ENCODE assay signal across 8 cellular contexts in the genomic region with DNA sequence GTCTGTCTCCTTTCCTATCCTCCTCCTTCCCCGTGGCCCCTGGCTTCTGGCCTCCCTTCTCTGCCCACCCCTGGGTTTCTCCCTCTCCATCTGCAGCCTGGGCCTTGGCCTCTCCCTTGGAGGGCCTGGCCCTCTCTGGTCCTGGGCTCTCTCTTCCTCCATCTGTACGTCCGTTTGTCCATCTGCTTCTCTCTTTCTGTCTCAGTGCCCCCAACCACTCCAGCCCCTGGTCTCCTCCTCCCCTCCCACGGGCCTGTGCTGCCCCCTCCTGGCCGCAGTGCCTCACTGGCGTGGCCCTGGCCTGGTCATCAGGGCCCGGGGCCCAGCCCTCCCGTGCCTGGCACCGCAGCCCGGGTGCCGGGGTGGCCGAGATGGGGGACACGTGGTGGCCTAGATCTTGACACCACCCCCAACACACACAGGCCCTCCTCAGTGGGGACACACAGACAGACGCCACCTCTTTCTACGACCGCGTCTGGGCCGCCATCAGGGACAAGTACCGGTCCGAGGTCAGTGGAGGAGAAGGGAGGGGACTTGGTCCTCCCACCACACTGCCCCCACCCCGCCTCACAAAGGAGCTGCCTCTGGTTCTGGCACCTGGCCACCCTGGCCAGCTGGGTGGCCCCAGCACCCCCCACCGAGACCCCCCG. TPM values are rescaled to one million over a fixed set of nuclear protein-coding genes. Genes with fewer than 3 reads are reported as not detected.
A peak's percentile ranks its signal among the peaks of the same experiment; 100 is the strongest.
DNase-seq lines count a peak whose midpoint lies in the region; TF ChIP-seq lines count a peak whose summit lies in the region.

No MANE protein-coding gene starts in this region.

- in situ Hi-C loops in GM13977 (cut with MboI; ENCODE audit: low pct_unique_long_range_greater_than_20kb, low sequenced_read_pairs, unreplicated experiment): no loop called here

- TF ChIP-seq CTCF in GM13977 (IDR thresholded peaks at IDR 0.05; ENCODE audit: extremely low read depth, insufficient read depth, missing control alignments) (peak; percentile 94), coronary artery (IDR thresholded peaks at IDR 0.05) (peak; percentile 66)

- DNase-seq in AG08396 (ENCODE audit: low spot score): peak; percentile 91
- DNase-seq in GM13977 (ENCODE audit: low spot score): peak; percentile 79
- peak; percentile 13 to 22 (median 17) for DNase-seq in activated CD4-positive, CD25-positive, alpha-beta regulatory T cell (lab: John Stamatoyannopoulos, UW)
- DNase-seq in coronary artery (ENCODE audit: low spot score): no peak
- DNase-seq in lung microvascular endothelial cell (ENCODE audit: low read depth in 2 of 2): peak; percentile 40 to 65
- peak in 48 of 49 donors; percentile 40 to 93 (median 84) for DNase-seq in substantia nigra (lab: John Stamatoyannopoulos, UW)
- DNase-seq in epidermal melanocyte (ENCODE audit: insufficient read length, low spot score): no peak
- DNase-seq in A172 (ENCODE audit: low spot score): no peak

- H3K4me3 ChIP-seq in coronary artery: no peak overlapping the region

- H3K27ac ChIP-seq in coronary artery: no peak overlapping the region
- peak overlapping the region; percentile 99 for H3K27ac ChIP-seq in substantia nigra (ENCODE audit: low read depth, low read length, poor library complexity, severe bottlenecking)

RNA-seq across cellular contexts. Expression of gene PRKCSH, which starts 11.3 kb away (rescaled TPM):
- 103 and 132 TPM in 2 replicates for total RNA-seq in lung microvascular endothelial cell
- total RNA-seq in A172 (2014; rRNA removed; shearing (Covaris generic)): 149 and 173 TPM in 2 replicates

RNA-seq across cellular contexts. Expression of gene ODAD3, which starts 11.9 kb away (rescaled TPM):
- total RNA-seq in lung microvascular endothelial cell: under 0.01 TPM in 1 of 2 replicates, not detected in the other
- 1.5 and 6.1 TPM in 2 replicates for total RNA-seq in A172 (2014; rRNA removed; shearing (Covaris generic))

RNA-seq across cellular contexts. Expression of gene RGL3, which starts 27.7 kb away (rescaled TPM):
- total RNA-seq in lung microvascular endothelial cell: 0.22 and 1.8 TPM in 2 replicates
- 4.8 and 11.1 TPM in 2 replicates for total RNA-seq in A172 (2014; rRNA removed; shearing (Covaris generic))

RNA-seq across cellular contexts. Expression of gene ELAVL3, which starts 34.1 kb away (rescaled TPM):
- total RNA-seq in lung microvascular endothelial cell: not detected in 2 replicates
- not detected in 2 replicates for total RNA-seq in A172 (2014; rRNA removed; shearing (Covaris generic))

RNA-seq across cellular contexts. Expression of gene ZNF653, which starts 58.9 kb away (rescaled TPM):
- total RNA-seq in lung microvascular endothelial cell: 5.2 and 7.5 TPM in 2 replicates
- 5.2 and 21.2 TPM in 2 replicates for total RNA-seq in A172 (2014; rRNA removed; shearing (Covaris generic))

Comparison
In these comparisons a context has a peak if more than half of its experiments do, and no peak if none do; other contexts are left out.
1. DNase-seq: peak in AG08396 (single experiment), GM13977 (single experiment), activated CD4-positive, CD25-positive, alpha-beta regulatory T cell (4 of 4), lung microvascular endothelial cell (2 of 2) and substantia nigra (48 of 49); none in coronary artery (single experiment), epidermal melanocyte (single experiment) and A172 (single experiment).